ENCODE assay signal across 8 cellular contexts in the genomic region with DNA sequence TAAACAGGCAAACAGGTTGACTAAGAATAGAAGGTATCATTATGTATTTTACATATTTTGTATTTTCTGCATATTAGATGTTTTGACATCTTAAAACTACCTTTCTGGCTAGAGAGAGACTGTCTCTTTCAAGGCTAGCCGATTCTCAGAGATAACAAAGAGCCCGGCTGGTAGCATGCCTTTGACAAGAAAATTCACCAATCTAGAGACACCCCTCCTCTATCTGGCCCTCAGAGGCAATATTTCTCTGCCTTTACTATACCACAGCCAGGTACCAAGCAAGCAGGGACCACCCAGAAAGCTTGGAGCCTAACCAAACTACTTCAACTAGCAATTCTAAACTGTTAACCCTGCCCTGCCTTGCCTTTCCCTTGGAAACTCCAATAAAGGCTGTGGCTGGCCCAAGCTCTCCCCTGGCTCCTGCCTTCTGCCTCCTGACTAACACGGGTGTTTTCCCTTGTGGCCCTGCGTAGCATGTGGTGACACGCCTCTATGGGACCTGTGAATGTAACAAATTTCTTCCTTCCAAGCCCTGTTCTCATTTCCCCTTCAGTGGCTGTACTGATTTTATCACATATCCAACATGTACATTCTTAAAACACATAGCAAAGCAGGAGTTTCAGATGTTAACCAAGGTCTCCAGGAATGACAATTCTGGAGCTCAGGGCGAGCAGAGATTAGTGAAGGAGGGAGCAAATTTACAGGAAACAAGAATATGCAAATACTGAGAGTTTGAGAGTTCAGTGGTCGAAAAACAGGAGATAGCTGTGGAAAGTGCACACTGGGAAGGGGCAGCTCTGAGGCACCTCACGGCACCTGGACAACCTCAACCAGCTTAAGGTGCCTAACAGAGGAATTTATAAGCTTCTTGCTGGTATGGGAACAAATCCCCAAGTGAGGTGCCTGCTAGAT.
DNase-seq lines count a peak whose midpoint lies in the region; ATAC-seq, FAIRE-seq and TF ChIP-seq lines count a peak whose summit lies in the region.

No MANE protein-coding gene starts in this region.

- no peak overlapping the region for H3K27ac Mint-ChIP-seq in HFFc6

- no peak overlapping the region for H3K4me3 Mint-ChIP-seq in HFFc6

- peaks cover 3% of the 10 kb centered on the region; the same call in 1 of the 2 replicates for H3K4me1 ChIP-seq in GM12878 (ENCODE audit: control insufficient read depth, insufficient read depth, low read length)

- TF ChIP-seq POLR2A in GM12878 (IDR thresholded peaks at IDR 0.05; ENCODE audit: low read depth, low read length) = no peak

- RAD21 ChIA-PET in GM12878 (lab: Charles Lee; ENCODE audit: unreplicated experiment) = no interaction called here

- DNase-seq in RWPE1 (ENCODE audit: low spot score) = peak; percentile 77
- no peak for DNase-seq in GM12878 (ENCODE audit: low read depth, low spot score)
- peak; percentile 30 for DNase-seq in stimulated activated CD8-positive, alpha-beta memory T cell treated with anti-CD3 and anti-CD28 coated beads, Interleukin-12 subunit alpha, Interleukin-12 subunit beta, amount 100 ng/mL, for 1 hour (ENCODE audit: low read depth)
- no peak for DNase-seq in HFFc6
- DNase-seq in HT-29 (ENCODE audit: low spot score) = no peak
- no peak for DNase-seq in HTR-8/SVneo (ENCODE audit: insufficient read length, low spot score)
- no peak for DNase-seq in NCI-H1436 (lab: John Stamatoyannopoulos, UW)

- SMC1A ChIA-PET in GM12878 (lab: Charles Lee; ENCODE audit: uncharacterized antibody, unreplicated experiment) = no interaction called here

- H3K36me3 ChIP-seq in GM12878 (ENCODE audit: control insufficient read depth in 2 of 2, insufficient read depth in 2 of 2, low read length in 1 of 2) = no peaks in the 10 kb centered on the region

- H3K27me3 Mint-ChIP-seq in HFFc6 (ENCODE audit: insufficient read depth) = peaks cover 6% of the 10 kb centered on the region; the same call in 1 of the 2 replicates

- intact Hi-C loops in GM12878 (cut with micrococcal nuclease; ENCODE audit: unreplicated experiment) = loop anchor here (5.0 kb wide), 1 partner anchor 234 kb away; no protein-coding TSS in a partner anchor

- H4K20me1 ChIP-seq in GM12878 (ENCODE audit: control insufficient read depth, insufficient read depth) = no peaks in the 10 kb centered on the region

- H3K9ac ChIP-seq in GM12878 (ENCODE audit: control insufficient read depth, insufficient read depth, low read length) = no peak overlapping the region

- no peaks in the 10 kb centered on the region for H3K4me1 Mint-ChIP-seq in HFFc6 (ENCODE audit: low read depth)

- H3K9me3 ChIP-seq in GM12878 (replicated peaks; ENCODE audit: control insufficient read depth, insufficient read depth, low read length) = peaks cover 3% of the 10 kb centered on the region; the same call in 2 of the 3 replicates

- WGBS in GM12878 (ENCODE audit: insufficient coverage, insufficient replicate concordance, low lambda C conversion rate, missing lambda C conversion rate) = under 1% methylated on average over 8 of the region's 8 CpGs

- H3K4me3 ChIP-seq in GM12878 = no peak overlapping the region

- H3K79me2 ChIP-seq in GM12878 (ENCODE audit: control insufficient read depth, insufficient read depth, low read length) = no peaks in the 10 kb centered on the region

- no peak for TF ChIP-seq RAD21 in GM12878 (IDR thresholded peaks at IDR 0.05; ENCODE audit: insufficient read depth, low read depth, low read length)

- H3K36me3 Mint-ChIP-seq in HFFc6 (ENCODE audit: low read depth) = no peaks in the 10 kb centered on the region

- POLR2A ChIA-PET in RWPE1 (lab: Yijun Ruan, JAX; ENCODE audit: low non-redundant PET) (no interaction called here), GM12878 (lab: Charles Lee) (no interaction called here)

- TF ChIP-seq CTCF in RWPE1 (conservative IDR thresholded peaks at IDR 0.05; ENCODE audit: low read depth) (no peak), GM12878 (IDR thresholded peaks at IDR 0.05 in 2 of 3, conservative IDR thresholded peaks at IDR 0.05 in 1 of 3; ENCODE audit: control insufficient read depth in 2 of 3, extremely low read depth in 1 of 3, insufficient read depth in 1 of 3, low read depth in 3 of 3, low read length in 3 of 3) (no peak), HFFc6 (IDR thresholded peaks at IDR 0.05) (no peak)

- peaks cover 0 to 6% of the 10 kb centered on the region in 2 experiments; a peak in 1 of 4 replicates for H3K27me3 ChIP-seq in GM12878 (replicated peaks in 1 of 2; ENCODE audit: control insufficient read depth in 2 of 2, insufficient read depth in 2 of 2, low read length in 1 of 2)

- ATAC-seq in GM21515 (IDR thresholded peaks at IDR 0.05; ENCODE audit: unreplicated experiment) = peak; percentile 64
- ATAC-seq in GM12878 = no peak

- no TSS peak for BruUV-seq in GM12878 (replicated peaks; lab: Mats Ljungman, UMichigan)

- H3K4me2 ChIP-seq in GM12878 (ENCODE audit: control insufficient read depth, insufficient read depth) = peak overlapping the region; percentile 12; the same call in 1 of the 2 replicates

- peak overlapping the region; percentile 62 for H3K27ac ChIP-seq in RWPE1
- H3K27ac ChIP-seq in GM12878 (ENCODE audit: control insufficient read depth, insufficient read depth) = no peak overlapping the region

- in situ Hi-C loops in GM12878 (cut with MboI) = no loop called here

- no peak for TF ChIP-seq EP300 in GM12878 (IDR thresholded peaks at IDR 0.05; ENCODE audit: borderline replicate concordance in 1 of 2, control insufficient read depth in 1 of 2, low read depth in 2 of 2, low read length in 2 of 2)

- CTCF ChIA-PET in RWPE1 (lab: Yijun Ruan, JAX) (interaction anchor here (0.7 kb wide), 1 partner anchor 82 kb away, joined by 3 read pairs; no protein-coding TSS in a partner anchor), GM12878 (lab: Yijun Ruan, JAX) (interaction anchor here (1.3 kb wide), 1 partner anchor 235 kb away, joined by 4 read pairs; no protein-coding TSS in a partner anchor)

- FAIRE-seq in GM12878 (lab: Jason Lieb, UNC) = no peak
- FAIRE-seq in HTR-8/SVneo (lab: Jason Lieb, UNC) = no peak

- no peaks in the 10 kb centered on the region for H3K9me3 Mint-ChIP-seq in HFFc6

- H2AFZ ChIP-seq in GM12878 (ENCODE audit: control insufficient read depth, low read depth, low read length) = no peak overlapping the region

TF ChIP-seq in GM12878, 131 proteins besides CTCF, POLR2A, EP300 and RAD21 (continues in another document):
- TF ChIP-seq ZSCAN29 (IDR thresholded peaks at IDR 0.05) = no peak
- TF ChIP-seq BRCA1 (IDR thresholded peaks at IDR 0.05; ENCODE audit: low read depth, low read length) = no peak
- TF ChIP-seq E4F1 (IDR thresholded peaks at IDR 0.05; ENCODE audit: borderline replicate concordance, partially characterized antibody) = no peak
- TF ChIP-seq EZH2 (IDR thresholded peaks at IDR 0.05; ENCODE audit: borderline replicate concordance, control insufficient read depth, low read depth, low read length) = no peak
- no peak for TF ChIP-seq MXI1 (IDR thresholded peaks at IDR 0.05; ENCODE audit: low read depth, low read length)
- TF ChIP-seq IRF4 (IDR thresholded peaks at IDR 0.05; ENCODE audit: low read depth, low read length) = no peak
- TF ChIP-seq SP1 (IDR thresholded peaks at IDR 0.05; ENCODE audit: low read depth, low read length) = no peak
- no peak for TF ChIP-seq ZNF207 (IDR thresholded peaks at IDR 0.05; ENCODE audit: borderline replicate concordance)
- TF ChIP-seq, protein P1, sequence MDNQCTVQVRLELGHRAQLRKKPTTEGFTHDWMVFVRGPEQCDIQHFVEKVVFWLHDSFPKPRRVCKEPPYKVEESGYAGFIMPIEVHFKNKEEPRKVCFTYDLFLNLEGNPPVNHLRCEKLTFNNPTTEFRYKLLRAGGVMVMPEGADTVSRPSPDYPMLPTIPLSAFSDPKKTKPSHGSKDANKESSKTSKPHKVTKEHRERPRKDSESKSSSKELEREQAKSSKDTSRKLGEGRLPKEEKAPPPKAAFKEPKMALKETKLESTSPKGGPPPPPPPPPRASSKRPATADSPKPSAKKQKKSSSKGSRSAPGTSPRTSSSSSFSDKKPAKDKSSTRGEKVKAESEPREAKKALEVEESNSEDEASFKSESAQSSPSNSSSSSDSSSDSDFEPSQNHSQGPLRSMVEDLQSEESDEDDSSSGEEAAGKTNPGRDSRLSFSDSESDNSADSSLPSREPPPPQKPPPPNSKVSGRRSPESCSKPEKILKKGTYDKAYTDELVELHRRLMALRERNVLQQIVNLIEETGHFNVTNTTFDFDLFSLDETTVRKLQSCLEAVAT (IDR thresholded peaks at IDR 0.05) = no peak
- TF ChIP-seq ZNF24 (IDR thresholded peaks at IDR 0.05) = no peak
- no peak for TF ChIP-seq DPF2 (IDR thresholded peaks at IDR 0.05)
- no peak for TF ChIP-seq RELB (IDR thresholded peaks at IDR 0.05; ENCODE audit: low read depth)

Comparison
In these comparisons a context has a peak if more than half of its experiments do, and no peak if none do; other contexts are left out.
1. DNase-seq: peak in RWPE1 (single experiment) and stimulated activated CD8-positive, alpha-beta memory T cell treated with anti-CD3 and anti-CD28 coated beads, Interleukin-12 subunit alpha, Interleukin-12 subunit beta, amount 100 ng/mL, for 1 hour (single experiment); none in GM12878 (single experiment), HFFc6 (single experiment), HT-29 (single experiment), HTR-8/SVneo (single experiment) and NCI-H1436 (single experiment).